35 cellular contexts compared by ENCODE assay signal in the genomic region with DNA sequence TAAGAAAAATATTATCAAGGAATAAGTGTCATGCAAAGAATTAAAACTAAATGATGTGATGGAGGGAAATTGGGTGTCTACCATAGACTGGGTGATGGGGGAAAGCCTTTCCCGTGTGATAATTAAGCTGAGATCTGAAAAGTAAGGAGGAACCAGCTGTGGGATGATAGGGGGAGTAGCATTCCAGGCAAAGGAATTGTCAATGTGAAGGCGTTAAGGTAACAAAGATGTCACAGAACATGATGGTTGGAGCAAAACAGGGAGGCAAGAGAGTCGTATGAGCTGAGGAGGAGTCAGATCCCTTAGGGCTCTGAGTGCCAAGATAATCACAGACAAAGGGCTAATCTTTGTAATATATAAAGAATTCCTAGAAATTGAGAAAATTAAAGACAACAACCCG.
"Had no signal": no experiment of that assay in that cellular context is flagged by ENCODE, and none has a peak within 500 bp of the region (broad histone marks: within the 10 kb centered on the region; RNA-seq: fewer than 3 reads in every experiment).

No MANE protein-coding gene starts in this region.

- H3K4me3 ChIP-seq: ascending aorta, cardiac muscle cell had no signal

- H3K4me3 Mint-ChIP-seq: activated B cell treated with CpG ODN at 0.5 μM for 24 hours; activated CD4-positive, alpha-beta memory T cell treated with anti-CD3 and anti-CD28 coated beads for 36 hours; activated CD4-positive, alpha-beta T cell treated with anti-CD3 and anti-CD28 coated beads, Interleukin-2, amount 10 ng/mL, durations not matched to agents 24 days and 14 days; activated CD8-positive, alpha-beta T cell treated with anti-CD3 and anti-CD28 coated beads for 36 hours; activated naive CD4-positive, alpha-beta T cell treated with anti-CD3 and anti-CD28 coated beads, Interleukin-2, amount 10 ng/mL, durations not matched to agents 7 days and 5 days; activated naive CD4-positive, alpha-beta T cell treated with anti-CD3 and anti-CD28 coated beads, Interleukin-2, amount 50 U/mL, for 24 hours; activated naive CD8-positive, alpha-beta T cell; activated naive CD8-positive, alpha-beta T cell treated with anti-CD3 and anti-CD28 coated beads, Interleukin-2, amount 10 ng/mL, durations not matched to agents 7 days and 5 days; activated naive CD8-positive, alpha-beta T cell treated with anti-CD3 and anti-CD28 coated beads, Interleukin-2, amount 50 U/mL, for 24 hours; activated T-cell treated with anti-CD3 and anti-CD28 coated beads, Interleukin-2, amount 50 U/mL, for 4 hours; activated T-helper 1 cell treated with anti-CD3 and anti-CD28 coated beads, Interleukin-12 subunit alpha, Interleukin-12 subunit beta, Interleukin-2, Interleukin-4 antibody, amounts not matched to agents 30 ng/mL and 10 ng/mL and 1 ng/mL, durations not matched to agents 14 hours and 24 hours and 36 hours; activated T-helper 17 cell treated with anti-CD3 and anti-CD28 coated beads, Interleukin-2, amount 50 U/mL, for 72 hours; brain; central memory CD8-positive, alpha-beta T cell; T-helper 1 cell treated with Interleukin-12 subunit alpha and Interleukin-12 subunit beta and Interleukin-4 antibody, amounts not matched to agents 30 μg/mL and 1 μg/mL, for 36 hours; T-helper 2 cell treated with Interferon-gamma antibody and Interleukin-4, amounts not matched to agents 5 μg/mL and 100 μg/mL, for 36 hours had no signal

- H3K4me1 Mint-ChIP-seq: activated B cell treated with CpG ODN at 0.5 μM for 24 hours, brain had no signal

- DNase-seq: activated B cell treated with CpG ODN at 0.5 μM for 24 hours; activated CD4-positive, alpha-beta memory T cell treated with anti-CD3 and anti-CD28 coated beads for 36 hours; activated CD4-positive, alpha-beta T cell treated with anti-CD3 and anti-CD28 coated beads for 4 hours; activated CD4-positive, alpha-beta T cell treated with anti-CD3 and anti-CD28 coated beads, Interleukin-2, amount 10 ng/mL, durations not matched to agents 24 days and 14 days; activated CD4-positive, alpha-beta T cell treated with anti-CD3 and anti-CD28 coated beads, Interleukin-2, amount 50 U/mL, for 1 hour; activated CD4-positive, alpha-beta T cell treated with anti-CD3 and anti-CD28 coated beads, Interleukin-2, amount 50 U/mL, for 4 hours; activated CD4-positive, CD25-positive, alpha-beta regulatory T cell treated with anti-CD3 and anti-CD28 coated beads, Interleukin-2, amount 50 U/mL, for 72 hours; activated CD8-positive, alpha-beta memory T cell treated with anti-CD3 and anti-CD28 coated beads, Interleukin-2, amount 50 U/mL, for 4 hours; activated CD8-positive, alpha-beta T cell treated with anti-CD3 and anti-CD28 coated beads for 36 hours; activated effector memory CD4-positive, alpha-beta T cell treated with Interleukin-2 at 50 U/mL for 16 hours; activated gamma-delta T cell; activated naive CD4-positive, alpha-beta T cell treated with anti-CD3 and anti-CD28 coated beads, Interleukin-2, amount 10 ng/mL, durations not matched to agents 7 days and 5 days; activated naive CD4-positive, alpha-beta T cell treated with Interleukin-2 at 50 U/mL for 16 hours; activated naive CD8-positive, alpha-beta T cell treated with anti-CD3 and anti-CD28 coated beads, Interleukin-2, amount 10 ng/mL, durations not matched to agents 7 days and 5 days; activated naive CD8-positive, alpha-beta T cell treated with anti-CD3 and anti-CD28 coated beads, Interleukin-2, amount 50 U/mL, for 24 hours; activated T-cell treated with anti-CD3 and anti-CD28 coated beads for 4 hours; activated T-cell treated with anti-CD3 and anti-CD28 coated beads, Interleukin-2, amount 50 U/mL, for 1 hour; activated T-cell treated with anti-CD3 and anti-CD28 coated beads, Interleukin-2, amount 50 U/mL, for 4 hours; amygdala; anterior cingulate cortex; cerebellar nuclear complex; T-helper 1 cell; T-helper 2 cell; T-helper 9 cell had no signal

- H3K36me3 Mint-ChIP-seq: activated CD4-positive, alpha-beta memory T cell treated with anti-CD3 and anti-CD28 coated beads for 36 hours; activated naive CD4-positive, alpha-beta T cell treated with anti-CD3 and anti-CD28 coated beads, Interleukin-2, amount 50 U/mL, for 24 hours; activated naive CD8-positive, alpha-beta T cell; activated naive CD8-positive, alpha-beta T cell treated with anti-CD3 and anti-CD28 coated beads, Interleukin-2, amount 10 ng/mL, durations not matched to agents 7 days and 5 days; brain had no signal

- H3K27me3 ChIP-seq: ascending aorta, cardiac muscle cell had no signal

- H3K9me3 Mint-ChIP-seq: activated B cell treated with CpG ODN at 0.5 μM for 24 hours; activated CD4-positive, alpha-beta memory T cell treated with anti-CD3 and anti-CD28 coated beads for 36 hours; activated naive CD4-positive, alpha-beta T cell treated with anti-CD3 and anti-CD28 coated beads, Interleukin-2, amount 50 U/mL, for 24 hours; activated naive CD8-positive, alpha-beta T cell treated with anti-CD3 and anti-CD28 coated beads, Interleukin-2, amount 50 U/mL, for 24 hours; activated T-cell treated with anti-CD3 and anti-CD28 coated beads, Interleukin-2, amount 50 U/mL, for 4 hours; activated T-helper 17 cell treated with anti-CD3 and anti-CD28 coated beads, Interleukin-2, amount 50 U/mL, for 72 hours; brain; central memory CD8-positive, alpha-beta T cell had no signal

- H3K27ac ChIP-seq: ascending aorta, cardiac muscle cell, VCaP had no signal

- H3K4me1 ChIP-seq: ascending aorta had no signal

- ATAC-seq: activated CD8-positive, alpha-beta T cell treated with anti-CD3 and anti-CD28 coated beads for 36 hours; activated naive CD8-positive, alpha-beta T cell treated with anti-CD3 and anti-CD28 coated beads, Interleukin-2, amount 50 U/mL, for 24 hours; activated T-cell treated with anti-CD3 and anti-CD28 coated beads, Interleukin-2, amount 50 U/mL, for 4 hours; activated T-helper 17 cell treated with anti-CD3 and anti-CD28 coated beads, Interleukin-2, amount 50 U/mL, for 72 hours had no signal

- H3K36me3 ChIP-seq: ascending aorta, cardiac muscle cell had no signal

- H3K27ac Mint-ChIP-seq: activated B cell treated with CpG ODN at 0.5 μM for 24 hours; activated CD4-positive, alpha-beta memory T cell treated with anti-CD3 and anti-CD28 coated beads for 36 hours; activated CD4-positive, alpha-beta T cell treated with anti-CD3 and anti-CD28 coated beads, Interleukin-2, amount 10 ng/mL, durations not matched to agents 24 days and 14 days; activated CD8-positive, alpha-beta T cell treated with anti-CD3 and anti-CD28 coated beads for 36 hours; activated naive CD4-positive, alpha-beta T cell treated with anti-CD3 and anti-CD28 coated beads, Interleukin-2, amount 10 ng/mL, durations not matched to agents 7 days and 5 days; activated naive CD4-positive, alpha-beta T cell treated with anti-CD3 and anti-CD28 coated beads, Interleukin-2, amount 50 U/mL, for 24 hours; activated naive CD8-positive, alpha-beta T cell; activated naive CD8-positive, alpha-beta T cell treated with anti-CD3 and anti-CD28 coated beads, Interleukin-2, amount 10 ng/mL, durations not matched to agents 7 days and 5 days; activated naive CD8-positive, alpha-beta T cell treated with anti-CD3 and anti-CD28 coated beads, Interleukin-2, amount 50 U/mL, for 24 hours; activated T-helper 1 cell treated with anti-CD3 and anti-CD28 coated beads, Interleukin-12 subunit alpha, Interleukin-12 subunit beta, Interleukin-2, Interleukin-4 antibody, amounts not matched to agents 30 ng/mL and 10 ng/mL and 1 ng/mL, durations not matched to agents 14 hours and 24 hours and 36 hours; activated T-helper 17 cell treated with anti-CD3 and anti-CD28 coated beads, Interleukin-2, amount 50 U/mL, for 72 hours; brain; T-helper 1 cell treated with Interleukin-12 subunit alpha and Interleukin-12 subunit beta and Interleukin-4 antibody, amounts not matched to agents 30 μg/mL and 1 μg/mL, for 36 hours; T-helper 2 cell treated with Interferon-gamma antibody and Interleukin-4, amounts not matched to agents 5 μg/mL and 100 μg/mL, for 36 hours had no signal

- H3K27me3 Mint-ChIP-seq: activated CD4-positive, alpha-beta memory T cell treated with anti-CD3 and anti-CD28 coated beads for 36 hours; activated CD4-positive, alpha-beta T cell treated with anti-CD3 and anti-CD28 coated beads, Interleukin-2, amount 10 ng/mL, durations not matched to agents 24 days and 14 days; activated naive CD4-positive, alpha-beta T cell treated with anti-CD3 and anti-CD28 coated beads, Interleukin-2, amount 10 ng/mL, durations not matched to agents 7 days and 5 days; activated naive CD4-positive, alpha-beta T cell treated with anti-CD3 and anti-CD28 coated beads, Interleukin-2, amount 50 U/mL, for 24 hours; activated naive CD8-positive, alpha-beta T cell; activated naive CD8-positive, alpha-beta T cell treated with anti-CD3 and anti-CD28 coated beads, Interleukin-2, amount 10 ng/mL, durations not matched to agents 7 days and 5 days; activated T-helper 17 cell treated with anti-CD3 and anti-CD28 coated beads, Interleukin-2, amount 50 U/mL, for 72 hours; central memory CD8-positive, alpha-beta T cell had no signal

- H3K9me3 ChIP-seq: ascending aorta had no signal
